8 cellular contexts compared by ENCODE assay signal in genomic region chr18:25164837-25165791, GRCh38.
A peak's percentile ranks its signal among the peaks of the same experiment; 100 is the strongest.
DNase-seq lines count a peak whose midpoint lies in the region; ATAC-seq and TF ChIP-seq lines count a peak whose summit lies in the region.

No MANE protein-coding gene starts in this region.

- intact Hi-C loops in left ventricle myocardium superior (cut with micrococcal nuclease), result no loop called here

- no peaks in the 10 kb centered on the region for H3K9me3 ChIP-seq in subcutaneous abdominal adipose tissue (ENCODE audit: control insufficient read depth in 5 of 5, low read length in 5 of 5)

- POLR2A ChIA-PET in AG04449 (lab: Yijun Ruan, JAX), result no interaction called here

- TF ChIP-seq CTCF in AG04449 (IDR thresholded peaks at IDR 0.05; ENCODE audit: insufficient read depth, low read length, missing control alignments) (peak; percentile 2), WI38 (IDR thresholded peaks at IDR 0.05; ENCODE audit: low read depth, low read length) (no peak)

- peak overlapping the region; percentile 30 for H3K27ac ChIP-seq in subcutaneous abdominal adipose tissue (ENCODE audit: low read depth, low read length)

- CTCF ChIA-PET in AG04449 (lab: Yijun Ruan, JAX), result interaction anchor here (0.6 kb wide), 1 partner anchor 175 kb away, joined by 3 read pairs; no protein-coding TSS in a partner anchor

- DNase-seq in AG04449 (ENCODE audit: low read depth, low spot score), result peak; percentile 34
- DNase-seq in left ventricle myocardium superior, result no peak
- DNase-seq in stimulated activated naive CD4-positive, alpha-beta T cell treated with Interleukin-2 at 50 U/mL for 16 hours (lab: John Stamatoyannopoulos, UW), result no peak
- DNase-seq in hippocampal formation (lab: John Stamatoyannopoulos, UW), result no peak

- peak; percentile 97 for ATAC-seq in GM18867 (IDR thresholded peaks at IDR 0.05; ENCODE audit: unreplicated experiment)
- peak; percentile 90 for ATAC-seq in HG03039 (IDR thresholded peaks at IDR 0.05; ENCODE audit: unreplicated experiment)
- peak; percentile 79 for ATAC-seq in left ventricle myocardium superior

- peak overlapping the region; percentile 45 to 66 (median 53) for H3K9ac ChIP-seq in subcutaneous abdominal adipose tissue (ENCODE audit: low read length in 5 of 5)

- H3K36me3 ChIP-seq in subcutaneous abdominal adipose tissue (ENCODE audit: control insufficient read depth in 5 of 5, insufficient read depth in 5 of 5, low read length in 5 of 5), result peaks cover 0 to 2% (median 0%) of the 10 kb centered on the region in 5 donors

- H3K4me1 ChIP-seq in subcutaneous abdominal adipose tissue (ENCODE audit: control insufficient read depth in 5 of 5, insufficient read depth in 5 of 5, low read length in 5 of 5), result peaks cover 0 to 19% (median 18%) of the 10 kb centered on the region in 5 donors

- no peaks in the 10 kb centered on the region for H3K27me3 ChIP-seq in subcutaneous abdominal adipose tissue (ENCODE audit: control insufficient read depth in 5 of 5, insufficient read depth in 4 of 5, low read length in 5 of 5)

- peak overlapping the region; percentile 26 for H3K4me3 ChIP-seq in AG04449 (ENCODE audit: low read depth, low read length)
- peak overlapping the region; percentile 42 for H3K4me3 ChIP-seq in WI38 (ENCODE audit: low read depth, low read length)
- peak overlapping the region; percentile 57 to 72 (median 60) for H3K4me3 ChIP-seq in subcutaneous abdominal adipose tissue (ENCODE audit: low read depth in 1 of 5, low read length in 5 of 5)
